Comparison of ENCODE assay signal across 33 cellular contexts in the genomic region with DNA sequence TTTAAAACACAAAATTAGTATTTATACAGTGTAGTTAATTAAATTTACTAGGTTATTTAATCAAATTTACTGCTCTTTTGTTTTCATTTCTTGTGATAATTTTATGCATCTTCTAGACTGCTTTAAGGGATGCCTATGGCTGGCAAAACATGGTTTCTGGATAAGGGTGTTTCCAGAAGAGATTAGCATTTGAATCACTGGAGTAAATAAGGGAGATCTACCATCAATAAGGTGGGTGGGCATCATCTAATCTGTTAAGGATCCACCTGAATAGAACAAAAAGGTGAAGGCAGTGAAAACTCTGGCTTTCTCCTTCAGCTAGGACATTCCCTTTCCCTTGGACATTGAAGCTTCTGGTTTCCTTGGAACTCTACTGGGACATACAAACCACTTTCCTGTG.
"Had no signal": no experiment of that assay in that cellular context is flagged by ENCODE, and none has a peak within 500 bp of the region (broad histone marks: within the 10 kb centered on the region; RNA-seq: fewer than 3 reads in every experiment).

No MANE protein-coding gene starts in this region.

- H3K4me1 Mint-ChIP-seq: activated CD8-positive, alpha-beta memory T cell treated with anti-CD3 and anti-CD28 coated beads, Interleukin-2, amount 10 ng/mL, durations not matched to agents 7 days and 5 days; activated naive CD4-positive, alpha-beta T cell treated with anti-CD3 and anti-CD28 coated beads, Interleukin-2, amount 50 U/mL, for 24 hours; T-helper 17 cell had no signal

- H3K27me3 ChIP-seq: adrenal gland, colonic mucosa, esophagus squamous epithelium, gastroesophageal sphincter had no signal

- H3K36me3 ChIP-seq: adrenal gland, colonic mucosa, esophagus squamous epithelium, gastroesophageal sphincter, WERI-Rb-1 had no signal

- H3K27ac Mint-ChIP-seq: activated CD4-positive, alpha-beta memory T cell treated with anti-CD3 and anti-CD28 coated beads for 36 hours; activated CD4-positive, alpha-beta T cell treated with anti-CD3 and anti-CD28 coated beads for 36 hours; activated CD4-positive, alpha-beta T cell treated with anti-CD3 and anti-CD28 coated beads, Interleukin-2, amount 10 ng/mL, durations not matched to agents 24 days and 14 days; activated CD8-positive, alpha-beta memory T cell treated with anti-CD3 and anti-CD28 coated beads, Interleukin-2, amount 10 ng/mL, durations not matched to agents 7 days and 5 days; activated CD8-positive, alpha-beta T cell treated with anti-CD3 and anti-CD28 coated beads, Interleukin-2, amount 10 ng/mL, durations not matched to agents 7 days and 5 days; activated naive CD4-positive, alpha-beta T cell treated with anti-CD3 and anti-CD28 coated beads for 36 hours; activated naive CD4-positive, alpha-beta T cell treated with anti-CD3 and anti-CD28 coated beads, Interleukin-2, amount 50 U/mL, for 24 hours; activated naive CD8-positive, alpha-beta T cell treated with anti-CD3 and anti-CD28 coated beads for 36 hours; activated naive CD8-positive, alpha-beta T cell treated with anti-CD3 and anti-CD28 coated beads, Interleukin-2, amount 50 U/mL, for 24 hours; activated T-helper 1 cell treated with anti-CD3 and anti-CD28 coated beads, Interleukin-12 subunit alpha, Interleukin-12 subunit beta, Interleukin-2, Interleukin-4 antibody, amounts not matched to agents 30 ng/mL and 10 ng/mL and 1 ng/mL, durations not matched to agents 14 hours and 24 hours and 36 hours; activated T-helper 2 cell treated with anti-CD3 and anti-CD28 coated beads, Interferon-gamma antibody, Interleukin-2, Interleukin-4, amounts not matched to agents 10 μg/mL and 5 μg/mL and 100 μg/mL, durations not matched to agents 14 hours and 24 hours and 36 hours; T-helper 17 cell; T-helper 2 cell treated with Interferon-gamma antibody and Interleukin-4, amounts not matched to agents 5 μg/mL and 100 μg/mL, for 36 hours had no signal

- H3K4me1 ChIP-seq: adrenal gland, body of pancreas, colonic mucosa, esophagus squamous epithelium, gastroesophageal sphincter had no signal

- ATAC-seq: activated CD4-positive, alpha-beta T cell treated with anti-CD3 and anti-CD28 coated beads for 36 hours; activated CD8-positive, alpha-beta memory T cell treated with anti-CD3 and anti-CD28 coated beads, Interleukin-2, amount 10 ng/mL, durations not matched to agents 7 days and 5 days; activated CD8-positive, alpha-beta T cell treated with anti-CD3 and anti-CD28 coated beads, Interleukin-2, amount 10 ng/mL, durations not matched to agents 7 days and 5 days; activated naive CD8-positive, alpha-beta T cell treated with anti-CD3 and anti-CD28 coated beads, Interleukin-2, amount 50 U/mL, for 24 hours; body of pancreas; gastroesophageal sphincter; T-helper 17 cell had no signal

- H3K9me3 Mint-ChIP-seq: activated CD4-positive, alpha-beta memory T cell treated with anti-CD3 and anti-CD28 coated beads for 36 hours; activated CD4-positive, alpha-beta T cell treated with anti-CD3 and anti-CD28 coated beads, Interleukin-2, amount 10 ng/mL, durations not matched to agents 24 days and 14 days; activated naive CD4-positive, alpha-beta T cell treated with anti-CD3 and anti-CD28 coated beads for 36 hours; activated naive CD4-positive, alpha-beta T cell treated with anti-CD3 and anti-CD28 coated beads, Interleukin-2, amount 50 U/mL, for 24 hours; activated naive CD8-positive, alpha-beta T cell treated with anti-CD3 and anti-CD28 coated beads for 36 hours; activated naive CD8-positive, alpha-beta T cell treated with anti-CD3 and anti-CD28 coated beads, Interleukin-2, amount 50 U/mL, for 24 hours; activated T-helper 1 cell treated with anti-CD3 and anti-CD28 coated beads, Interleukin-12 subunit alpha, Interleukin-12 subunit beta, Interleukin-2, Interleukin-4 antibody, amounts not matched to agents 30 ng/mL and 10 ng/mL and 1 ng/mL, durations not matched to agents 14 hours and 24 hours and 36 hours; activated T-helper 2 cell treated with anti-CD3 and anti-CD28 coated beads, Interferon-gamma antibody, Interleukin-2, Interleukin-4, amounts not matched to agents 10 μg/mL and 5 μg/mL and 100 μg/mL, durations not matched to agents 14 hours and 24 hours and 36 hours; T-helper 2 cell treated with Interferon-gamma antibody and Interleukin-4, amounts not matched to agents 5 μg/mL and 100 μg/mL, for 36 hours had no signal

- H3K4me3 Mint-ChIP-seq: activated CD4-positive, alpha-beta memory T cell treated with anti-CD3 and anti-CD28 coated beads for 36 hours; activated CD4-positive, alpha-beta T cell treated with anti-CD3 and anti-CD28 coated beads for 36 hours; activated CD4-positive, alpha-beta T cell treated with anti-CD3 and anti-CD28 coated beads, Interleukin-2, amount 10 ng/mL, durations not matched to agents 24 days and 14 days; activated CD8-positive, alpha-beta memory T cell treated with anti-CD3 and anti-CD28 coated beads, Interleukin-2, amount 10 ng/mL, durations not matched to agents 7 days and 5 days; activated CD8-positive, alpha-beta T cell treated with anti-CD3 and anti-CD28 coated beads, Interleukin-2, amount 10 ng/mL, durations not matched to agents 7 days and 5 days; activated naive CD4-positive, alpha-beta T cell treated with anti-CD3 and anti-CD28 coated beads for 36 hours; activated naive CD4-positive, alpha-beta T cell treated with anti-CD3 and anti-CD28 coated beads, Interleukin-2, amount 50 U/mL, for 24 hours; activated naive CD8-positive, alpha-beta T cell treated with anti-CD3 and anti-CD28 coated beads for 36 hours; activated naive CD8-positive, alpha-beta T cell treated with anti-CD3 and anti-CD28 coated beads, Interleukin-2, amount 50 U/mL, for 24 hours; activated T-helper 1 cell treated with anti-CD3 and anti-CD28 coated beads, Interleukin-12 subunit alpha, Interleukin-12 subunit beta, Interleukin-2, Interleukin-4 antibody, amounts not matched to agents 30 ng/mL and 10 ng/mL and 1 ng/mL, durations not matched to agents 14 hours and 24 hours and 36 hours; T-helper 17 cell; T-helper 2 cell treated with Interferon-gamma antibody and Interleukin-4, amounts not matched to agents 5 μg/mL and 100 μg/mL, for 36 hours had no signal

- H3K27me3 Mint-ChIP-seq: activated CD4-positive, alpha-beta memory T cell treated with anti-CD3 and anti-CD28 coated beads for 36 hours had no signal

- H3K9me3 ChIP-seq: adrenal gland, body of pancreas, colonic mucosa, esophagus squamous epithelium, gastroesophageal sphincter had no signal

- DNase-seq: activated CD4-positive, alpha-beta memory T cell treated with anti-CD3 and anti-CD28 coated beads for 36 hours; activated CD4-positive, alpha-beta T cell treated with anti-CD3 and anti-CD28 coated beads for 36 hours; activated CD4-positive, alpha-beta T cell treated with anti-CD3 and anti-CD28 coated beads, Interleukin-2, amount 10 ng/mL, durations not matched to agents 24 days and 14 days; activated CD4-positive, CD25-positive, alpha-beta regulatory T cell; activated CD4-positive, CD25-positive, alpha-beta regulatory T cell treated with anti-CD3 and anti-CD28 coated beads, Interleukin-2, amount 50 U/mL, for 72 hours; activated CD8-positive, alpha-beta memory T cell treated with anti-CD3 and anti-CD28 coated beads, Interleukin-2, amount 10 ng/mL, durations not matched to agents 7 days and 5 days; activated CD8-positive, alpha-beta memory T cell treated with anti-CD3 and anti-CD28 coated beads, Interleukin-2, amount 50 U/mL, for 4 hours; activated CD8-positive, alpha-beta T cell treated with anti-CD3 and anti-CD28 coated beads, Interleukin-2, amount 10 ng/mL, durations not matched to agents 7 days and 5 days; activated effector memory CD4-positive, alpha-beta T cell treated with anti-CD3 and anti-CD28 coated beads, Interleukin-2, amount 50 U/mL, for 16 hours; activated naive CD4-positive, alpha-beta T cell treated with anti-CD3 and anti-CD28 coated beads for 36 hours; activated naive CD8-positive, alpha-beta T cell treated with anti-CD3 and anti-CD28 coated beads for 36 hours; activated naive CD8-positive, alpha-beta T cell treated with anti-CD3 and anti-CD28 coated beads, Interleukin-2, amount 50 U/mL, for 24 hours; activated T-cell treated with anti-CD3 and anti-CD28 coated beads, Interleukin-2, amount 50 U/mL, for 1 hour; activated T-cell treated with anti-CD3 and anti-CD28 coated beads, Interleukin-2, amount 50 U/mL, for 48 hours; adrenal gland; amygdala; aorta; body of pancreas; caudate nucleus; colonic mucosa; effector CD8-positive, alpha-beta T cell; esophagus squamous epithelium; foreskin melanocyte; T-helper 1 cell; T-helper 17 cell; T1000; WERI-Rb-1 had no signal

- H3K36me3 Mint-ChIP-seq: activated CD4-positive, alpha-beta memory T cell treated with anti-CD3 and anti-CD28 coated beads for 36 hours; activated CD8-positive, alpha-beta memory T cell treated with anti-CD3 and anti-CD28 coated beads, Interleukin-2, amount 10 ng/mL, durations not matched to agents 7 days and 5 days; activated naive CD4-positive, alpha-beta T cell treated with anti-CD3 and anti-CD28 coated beads, Interleukin-2, amount 50 U/mL, for 24 hours; activated naive CD8-positive, alpha-beta T cell treated with anti-CD3 and anti-CD28 coated beads for 36 hours had no signal

- H3K4me3 ChIP-seq: adrenal gland, body of pancreas, colonic mucosa, esophagus squamous epithelium, gastroesophageal sphincter had no signal

- H3K27ac ChIP-seq: adrenal gland, body of pancreas, colonic mucosa, epithelial cell of prostate, esophagus squamous epithelium, gastroesophageal sphincter, WERI-Rb-1 had no signal
